8 cellular contexts compared by ENCODE assay signal in genomic region chr17:31487063-31487647, GRCh38.
DNase-seq lines count a peak whose midpoint lies in the region; ATAC-seq and TF ChIP-seq lines count a peak whose summit lies in the region.

No MANE protein-coding gene starts in this region.

- peaks cover 0 to 24% of the 10 kb centered on the region in 2 donors for H3K4me1 ChIP-seq in right atrium auricular region
- H3K4me1 ChIP-seq in mucosa of stomach (ENCODE audit: control insufficient read depth, insufficient read depth, low read length), result peaks cover 41% of the 10 kb centered on the region
- no peaks in the 10 kb centered on the region for H3K4me1 ChIP-seq in aorta (ENCODE audit: control insufficient read depth in 1 of 2, insufficient read depth in 2 of 2, low read length in 2 of 2)

- peak overlapping the region; percentile 54 to 66 for H3K27ac ChIP-seq in right atrium auricular region
- H3K27ac ChIP-seq in caudate nucleus (ENCODE audit: low read depth, low read length), result peak overlapping the region; percentile 78
- H3K27ac ChIP-seq in aorta (ENCODE audit: low read depth in 1 of 2, low read length in 2 of 2), result no peak overlapping the region

- intact Hi-C loops in Right ventricle myocardium superior (cut with DNase I), result no loop called here
- intact Hi-C loops in aorta (cut with DNase I), result no loop called here

- H3K9ac ChIP-seq in mucosa of stomach (ENCODE audit: low read length), result peak overlapping the region; percentile 68

- no peaks in the 10 kb centered on the region for H3K27me3 ChIP-seq in right atrium auricular region
- H3K27me3 ChIP-seq in mucosa of stomach (ENCODE audit: control insufficient read depth, insufficient read depth, low read length), result no peaks in the 10 kb centered on the region
- no peaks in the 10 kb centered on the region for H3K27me3 ChIP-seq in aorta (ENCODE audit: control insufficient read depth in 1 of 2, insufficient read depth in 2 of 2, low read length in 1 of 2)

- no peak for DNase-seq in right atrium auricular region (ENCODE audit: low spot score)
- DNase-seq in Right ventricle myocardium superior, result no peak
- DNase-seq in caudate nucleus (lab: John Stamatoyannopoulos, UW), result no peak
- DNase-seq in aorta, result no peak
- DNase-seq in NCI-H510A treated with DMSO at 0.1 percent for 48 hours (lab: John Stamatoyannopoulos, UW), result no peak
- DNase-seq in retina, result no peak

- H3K4me3 ChIP-seq in right atrium auricular region (peak overlapping the region; percentile 45 to 64), mucosa of stomach (ENCODE audit: low read length) (peak overlapping the region; percentile 17), aorta (ENCODE audit: low read length in 2 of 2) (peak overlapping the region; percentile 29 to 77)

- TF ChIP-seq CTCF in right atrium auricular region (IDR thresholded peaks at IDR 0.05), result no peak

- H3K36me3 ChIP-seq in right atrium auricular region, result no peaks in the 10 kb centered on the region
- no peaks in the 10 kb centered on the region for H3K36me3 ChIP-seq in mucosa of stomach (ENCODE audit: control insufficient read depth, insufficient read depth, low read length)
- no peaks in the 10 kb centered on the region for H3K36me3 ChIP-seq in aorta (ENCODE audit: control insufficient read depth in 1 of 2, insufficient read depth in 2 of 2, low read length in 1 of 2)

- ATAC-seq in Right ventricle myocardium superior (ENCODE audit: poor library complexity) (no peak), aorta (ENCODE audit: low FRiP score) (no peak), HG02678 (IDR thresholded peaks at IDR 0.05; ENCODE audit: unreplicated experiment) (no peak)

- WGBS in aorta, 2 donors, result 10 to 11% methylated on average over 17 of the region's 17 CpGs

- no peaks in the 10 kb centered on the region for H3K9me3 ChIP-seq in right atrium auricular region
- no peaks in the 10 kb centered on the region for H3K9me3 ChIP-seq in mucosa of stomach (ENCODE audit: control insufficient read depth, low read length)
- no peaks in the 10 kb centered on the region for H3K9me3 ChIP-seq in aorta (ENCODE audit: control insufficient read depth, low read length)

Comparison
In these comparisons a context has a peak if more than half of its experiments do, and no peak if none do; other contexts are left out.
1. H3K27ac ChIP-seq: peak in right atrium auricular region (2 of 2) and caudate nucleus (single experiment); none in aorta (0 of 2).
2. Peak in every context shown above with its lines, with median percentiles within 50 percentile points of each other: H3K4me3 ChIP-seq.